In the genomic region with DNA sequence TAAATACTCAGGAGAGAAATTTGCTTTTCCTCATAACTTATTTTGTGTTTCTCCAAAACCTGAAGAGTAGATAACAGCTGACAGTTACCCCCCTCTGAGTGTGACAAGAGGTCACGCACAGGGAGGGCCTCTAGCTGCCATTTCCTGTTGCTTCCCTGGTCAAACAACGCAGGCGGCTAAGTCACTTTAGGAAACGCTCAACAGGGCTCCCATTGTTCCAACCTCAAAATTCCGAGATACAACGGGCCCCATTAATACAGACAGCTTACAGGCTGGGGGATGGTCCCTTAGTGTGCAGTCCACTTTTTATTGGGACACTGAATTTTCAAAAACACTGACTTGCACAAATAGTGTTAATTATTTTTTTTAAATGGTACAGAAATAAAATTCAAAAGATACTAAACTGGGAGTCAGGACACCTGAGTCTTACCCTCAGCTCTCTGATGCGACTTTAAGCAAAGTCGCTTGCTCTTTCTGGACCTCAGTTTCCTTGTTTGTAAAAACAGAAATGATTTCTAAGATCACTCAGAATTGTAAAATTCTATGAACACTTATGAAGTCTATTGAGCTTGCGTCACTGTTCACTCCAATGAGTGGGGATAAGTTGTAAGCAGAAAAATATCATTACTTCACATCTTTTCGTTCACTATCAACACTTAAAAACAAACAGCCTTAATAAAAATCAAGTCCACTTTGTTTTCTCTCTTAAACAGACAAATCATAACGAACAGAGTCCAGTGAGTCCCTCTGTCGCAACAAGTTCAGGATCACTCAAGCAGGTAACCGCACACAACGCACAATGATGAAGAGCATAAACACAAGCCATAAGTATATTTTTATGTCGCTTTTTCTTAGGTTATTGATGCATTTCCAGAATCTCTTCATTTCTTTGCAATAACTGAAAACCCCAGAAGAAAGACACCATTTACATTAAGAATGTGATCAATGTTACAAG, we compare ENCODE assay signal across 1 cellular context.
A peak's percentile ranks its signal among the peaks of the same experiment; 100 is the strongest.
TF ChIP-seq lines count a peak whose summit lies in the region.

No MANE protein-coding gene starts in this region.

TF ChIP-seq in HepG2, 621 proteins besides CTCF, POLR2A, EP300 and RAD21 (continued from another document and continues in another):
- TF ChIP-seq, protein P1, sequence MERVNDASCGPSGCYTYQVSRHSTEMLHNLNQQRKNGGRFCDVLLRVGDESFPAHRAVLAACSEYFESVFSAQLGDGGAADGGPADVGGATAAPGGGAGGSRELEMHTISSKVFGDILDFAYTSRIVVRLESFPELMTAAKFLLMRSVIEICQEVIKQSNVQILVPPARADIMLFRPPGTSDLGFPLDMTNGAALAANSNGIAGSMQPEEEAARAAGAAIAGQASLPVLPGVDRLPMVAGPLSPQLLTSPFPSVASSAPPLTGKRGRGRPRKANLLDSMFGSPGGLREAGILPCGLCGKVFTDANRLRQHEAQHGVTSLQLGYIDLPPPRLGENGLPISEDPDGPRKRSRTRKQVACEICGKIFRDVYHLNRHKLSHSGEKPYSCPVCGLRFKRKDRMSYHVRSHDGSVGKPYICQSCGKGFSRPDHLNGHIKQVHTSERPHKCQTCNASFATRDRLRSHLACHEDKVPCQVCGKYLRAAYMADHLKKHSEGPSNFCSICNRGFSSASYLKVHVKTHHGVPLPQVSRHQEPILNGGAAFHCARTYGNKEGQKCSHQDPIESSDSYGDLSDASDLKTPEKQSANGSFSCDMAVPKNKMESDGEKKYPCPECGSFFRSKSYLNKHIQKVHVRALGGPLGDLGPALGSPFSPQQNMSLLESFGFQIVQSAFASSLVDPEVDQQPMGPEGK (CRISPR knock-in tag; IDR thresholded peaks at IDR 0.05) = peak; percentile 89
- no peak for TF ChIP-seq ZNF180 (CRISPR knock-in tag; IDR thresholded peaks at IDR 0.05; ENCODE audit: borderline replicate concordance, low read depth)
- no peak for TF ChIP-seq ZNF607 (CRISPR knock-in tag; IDR thresholded peaks at IDR 0.05; ENCODE audit: borderline replicate concordance)
- TF ChIP-seq GATAD1 (CRISPR knock-in tag; IDR thresholded peaks at IDR 0.05) = 0 out of 2 replicates have a peak, but pooled peaks have one; percentile 52
- TF ChIP-seq SATB2 (CRISPR knock-in tag; IDR thresholded peaks at IDR 0.05) = no peak
- TF ChIP-seq GLI4 (CRISPR knock-in tag; IDR thresholded peaks at IDR 0.05; ENCODE audit: borderline replicate concordance) = no peak
- no peak for TF ChIP-seq ZFP62 (CRISPR knock-in tag; IDR thresholded peaks at IDR 0.05)
- no peak for TF ChIP-seq ZNF3 (CRISPR knock-in tag; IDR thresholded peaks at IDR 0.05)
- TF ChIP-seq, protein P2, sequence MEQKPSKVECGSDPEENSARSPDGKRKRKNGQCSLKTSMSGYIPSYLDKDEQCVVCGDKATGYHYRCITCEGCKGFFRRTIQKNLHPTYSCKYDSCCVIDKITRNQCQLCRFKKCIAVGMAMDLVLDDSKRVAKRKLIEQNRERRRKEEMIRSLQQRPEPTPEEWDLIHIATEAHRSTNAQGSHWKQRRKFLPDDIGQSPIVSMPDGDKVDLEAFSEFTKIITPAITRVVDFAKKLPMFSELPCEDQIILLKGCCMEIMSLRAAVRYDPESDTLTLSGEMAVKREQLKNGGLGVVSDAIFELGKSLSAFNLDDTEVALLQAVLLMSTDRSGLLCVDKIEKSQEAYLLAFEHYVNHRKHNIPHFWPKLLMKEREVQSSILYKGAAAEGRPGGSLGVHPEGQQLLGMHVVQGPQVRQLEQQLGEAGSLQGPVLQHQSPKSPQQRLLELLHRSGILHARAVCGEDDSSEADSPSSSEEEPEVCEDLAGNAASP (CRISPR knock-in tag; IDR thresholded peaks at IDR 0.05; ENCODE audit: borderline replicate concordance) = peak; percentile 94; the same call in 1 of the 2 replicates
- no peak for TF ChIP-seq PCBP2 (optimal IDR thresholded peaks at IDR 0.05; ENCODE audit: low read depth, low read length, poor library complexity, severe bottlenecking)
- peak; percentile 59; the same call in 1 of the 2 replicates for TF ChIP-seq BRD4 (CRISPR knock-in tag; IDR thresholded peaks at IDR 0.05)
- no peak for TF ChIP-seq ARNT2 (CRISPR knock-in tag; IDR thresholded peaks at IDR 0.05; ENCODE audit: low read depth)
- TF ChIP-seq ONECUT2 (CRISPR knock-in tag; IDR thresholded peaks at IDR 0.05) = no peak
- peak; percentile 51; the same call in 1 of the 2 replicates for TF ChIP-seq SP4 (CRISPR knock-in tag; IDR thresholded peaks at IDR 0.05)
- no peak for TF ChIP-seq ZNF34 (CRISPR knock-in tag; IDR thresholded peaks at IDR 0.05; ENCODE audit: borderline replicate concordance)
- peak; percentile 74; the same call in 1 of the 2 replicates for TF ChIP-seq TGIF2 (CRISPR knock-in tag; IDR thresholded peaks at IDR 0.05)
- TF ChIP-seq, protein P3, sequence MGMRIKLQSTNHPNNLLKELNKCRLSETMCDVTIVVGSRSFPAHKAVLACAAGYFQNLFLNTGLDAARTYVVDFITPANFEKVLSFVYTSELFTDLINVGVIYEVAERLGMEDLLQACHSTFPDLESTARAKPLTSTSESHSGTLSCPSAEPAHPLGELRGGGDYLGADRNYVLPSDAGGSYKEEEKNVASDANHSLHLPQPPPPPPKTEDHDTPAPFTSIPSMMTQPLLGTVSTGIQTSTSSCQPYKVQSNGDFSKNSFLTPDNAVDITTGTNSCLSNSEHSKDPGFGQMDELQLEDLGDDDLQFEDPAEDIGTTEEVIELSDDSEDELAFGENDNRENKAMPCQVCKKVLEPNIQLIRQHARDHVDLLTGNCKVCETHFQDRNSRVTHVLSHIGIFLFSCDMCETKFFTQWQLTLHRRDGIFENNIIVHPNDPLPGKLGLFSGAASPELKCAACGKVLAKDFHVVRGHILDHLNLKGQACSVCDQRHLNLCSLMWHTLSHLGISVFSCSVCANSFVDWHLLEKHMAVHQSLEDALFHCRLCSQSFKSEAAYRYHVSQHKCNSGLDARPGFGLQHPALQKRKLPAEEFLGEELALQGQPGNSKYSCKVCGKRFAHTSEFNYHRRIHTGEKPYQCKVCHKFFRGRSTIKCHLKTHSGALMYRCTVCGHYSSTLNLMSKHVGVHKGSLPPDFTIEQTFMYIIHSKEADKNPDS (CRISPR knock-in tag; IDR thresholded peaks at IDR 0.05) = no peak
- no peak for TF ChIP-seq U2AF1 (optimal IDR thresholded peaks at IDR 0.05; ENCODE audit: low read depth, low read length)
- TF ChIP-seq, protein P4, sequence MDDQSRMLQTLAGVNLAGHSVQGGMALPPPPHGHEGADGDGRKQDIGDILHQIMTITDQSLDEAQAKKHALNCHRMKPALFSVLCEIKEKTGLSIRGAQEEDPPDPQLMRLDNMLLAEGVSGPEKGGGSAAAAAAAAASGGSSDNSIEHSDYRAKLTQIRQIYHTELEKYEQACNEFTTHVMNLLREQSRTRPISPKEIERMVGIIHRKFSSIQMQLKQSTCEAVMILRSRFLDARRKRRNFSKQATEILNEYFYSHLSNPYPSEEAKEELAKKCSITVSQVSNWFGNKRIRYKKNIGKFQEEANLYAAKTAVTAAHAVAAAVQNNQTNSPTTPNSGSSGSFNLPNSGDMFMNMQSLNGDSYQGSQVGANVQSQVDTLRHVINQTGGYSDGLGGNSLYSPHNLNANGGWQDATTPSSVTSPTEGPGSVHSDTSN (CRISPR knock-in tag; IDR thresholded peaks at IDR 0.05; ENCODE audit: borderline replicate concordance) = no peak
- TF ChIP-seq, protein P5, sequence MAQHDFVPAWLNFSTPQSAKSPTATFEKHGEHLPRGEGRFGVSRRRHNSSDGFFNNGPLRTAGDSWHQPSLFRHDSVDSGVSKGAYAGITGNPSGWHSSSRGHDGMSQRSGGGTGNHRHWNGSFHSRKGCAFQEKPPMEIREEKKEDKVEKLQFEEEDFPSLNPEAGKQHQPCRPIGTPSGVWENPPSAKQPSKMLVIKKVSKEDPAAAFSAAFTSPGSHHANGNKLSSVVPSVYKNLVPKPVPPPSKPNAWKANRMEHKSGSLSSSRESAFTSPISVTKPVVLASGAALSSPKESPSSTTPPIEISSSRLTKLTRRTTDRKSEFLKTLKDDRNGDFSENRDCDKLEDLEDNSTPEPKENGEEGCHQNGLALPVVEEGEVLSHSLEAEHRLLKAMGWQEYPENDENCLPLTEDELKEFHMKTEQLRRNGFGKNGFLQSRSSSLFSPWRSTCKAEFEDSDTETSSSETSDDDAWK (CRISPR knock-in tag; IDR thresholded peaks at IDR 0.05) = no peak
- no peak for TF ChIP-seq TAF15 (IDR thresholded peaks at IDR 0.05; ENCODE audit: low read depth, low read length, poor library complexity, severe bottlenecking)
- no peak for TF ChIP-seq HHEX (CRISPR knock-in tag; IDR thresholded peaks at IDR 0.05)
- no peak for TF ChIP-seq RFX3 (CRISPR knock-in tag; IDR thresholded peaks at IDR 0.05)
- peak; percentile 61; the same call in 1 of the 2 replicates for TF ChIP-seq MIER3 (CRISPR knock-in tag; IDR thresholded peaks at IDR 0.05; ENCODE audit: borderline replicate concordance)
- TF ChIP-seq WIZ (CRISPR knock-in tag; IDR thresholded peaks at IDR 0.05) = no peak
- TF ChIP-seq, protein P6, sequence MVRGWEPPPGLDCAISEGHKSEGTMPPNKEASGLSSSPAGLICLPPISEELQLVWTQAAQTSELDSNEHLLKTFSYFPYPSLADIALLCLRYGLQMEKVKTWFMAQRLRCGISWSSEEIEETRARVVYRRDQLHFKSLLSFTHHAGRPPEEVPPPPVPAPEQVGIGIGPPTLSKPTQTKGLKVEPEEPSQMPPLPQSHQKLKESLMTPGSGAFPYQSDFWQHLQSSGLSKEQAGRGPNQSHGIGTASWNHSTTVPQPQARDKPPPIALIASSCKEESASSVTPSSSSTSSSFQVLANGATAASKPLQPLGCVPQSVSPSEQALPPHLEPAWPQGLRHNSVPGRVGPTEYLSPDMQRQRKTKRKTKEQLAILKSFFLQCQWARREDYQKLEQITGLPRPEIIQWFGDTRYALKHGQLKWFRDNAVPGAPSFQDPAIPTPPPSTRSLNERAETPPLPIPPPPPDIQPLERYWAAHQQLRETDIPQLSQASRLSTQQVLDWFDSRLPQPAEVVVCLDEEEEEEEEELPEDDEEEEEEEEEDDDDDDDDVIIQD (CRISPR knock-in tag; IDR thresholded peaks at IDR 0.05; ENCODE audit: low read depth) = peak; percentile 51; the same call in 1 of the 2 replicates
- TF ChIP-seq, protein P7, sequence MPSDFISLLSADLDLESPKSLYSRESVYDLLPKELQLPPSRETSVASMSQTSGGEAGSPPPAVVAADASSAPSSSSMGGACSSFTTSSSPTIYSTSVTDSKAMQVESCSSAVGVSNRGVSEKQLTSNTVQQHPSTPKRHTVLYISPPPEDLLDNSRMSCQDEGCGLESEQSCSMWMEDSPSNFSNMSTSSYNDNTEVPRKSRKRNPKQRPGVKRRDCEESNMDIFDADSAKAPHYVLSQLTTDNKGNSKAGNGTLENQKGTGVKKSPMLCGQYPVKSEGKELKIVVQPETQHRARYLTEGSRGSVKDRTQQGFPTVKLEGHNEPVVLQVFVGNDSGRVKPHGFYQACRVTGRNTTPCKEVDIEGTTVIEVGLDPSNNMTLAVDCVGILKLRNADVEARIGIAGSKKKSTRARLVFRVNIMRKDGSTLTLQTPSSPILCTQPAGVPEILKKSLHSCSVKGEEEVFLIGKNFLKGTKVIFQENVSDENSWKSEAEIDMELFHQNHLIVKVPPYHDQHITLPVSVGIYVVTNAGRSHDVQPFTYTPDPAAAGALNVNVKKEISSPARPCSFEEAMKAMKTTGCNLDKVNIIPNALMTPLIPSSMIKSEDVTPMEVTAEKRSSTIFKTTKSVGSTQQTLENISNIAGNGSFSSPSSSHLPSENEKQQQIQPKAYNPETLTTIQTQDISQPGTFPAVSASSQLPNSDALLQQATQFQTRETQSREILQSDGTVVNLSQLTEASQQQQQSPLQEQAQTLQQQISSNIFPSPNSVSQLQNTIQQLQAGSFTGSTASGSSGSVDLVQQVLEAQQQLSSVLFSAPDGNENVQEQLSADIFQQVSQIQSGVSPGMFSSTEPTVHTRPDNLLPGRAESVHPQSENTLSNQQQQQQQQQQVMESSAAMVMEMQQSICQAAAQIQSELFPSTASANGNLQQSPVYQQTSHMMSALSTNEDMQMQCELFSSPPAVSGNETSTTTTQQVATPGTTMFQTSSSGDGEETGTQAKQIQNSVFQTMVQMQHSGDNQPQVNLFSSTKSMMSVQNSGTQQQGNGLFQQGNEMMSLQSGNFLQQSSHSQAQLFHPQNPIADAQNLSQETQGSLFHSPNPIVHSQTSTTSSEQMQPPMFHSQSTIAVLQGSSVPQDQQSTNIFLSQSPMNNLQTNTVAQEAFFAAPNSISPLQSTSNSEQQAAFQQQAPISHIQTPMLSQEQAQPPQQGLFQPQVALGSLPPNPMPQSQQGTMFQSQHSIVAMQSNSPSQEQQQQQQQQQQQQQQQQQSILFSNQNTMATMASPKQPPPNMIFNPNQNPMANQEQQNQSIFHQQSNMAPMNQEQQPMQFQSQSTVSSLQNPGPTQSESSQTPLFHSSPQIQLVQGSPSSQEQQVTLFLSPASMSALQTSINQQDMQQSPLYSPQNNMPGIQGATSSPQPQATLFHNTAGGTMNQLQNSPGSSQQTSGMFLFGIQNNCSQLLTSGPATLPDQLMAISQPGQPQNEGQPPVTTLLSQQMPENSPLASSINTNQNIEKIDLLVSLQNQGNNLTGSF (CRISPR knock-in tag; IDR thresholded peaks at IDR 0.05) = no peak
- TF ChIP-seq ZNF569 (CRISPR knock-in tag; IDR thresholded peaks at IDR 0.05; ENCODE audit: borderline replicate concordance) = no peak
- peak; percentile 58; the same call in 1 of the 2 replicates for TF ChIP-seq ZNF430 (CRISPR knock-in tag; IDR thresholded peaks at IDR 0.05)
- peak; percentile 82 for TF ChIP-seq HNF4A (CRISPR knock-in tag; IDR thresholded peaks at IDR 0.05)
- TF ChIP-seq GABPA (IDR thresholded peaks at IDR 0.05; ENCODE audit: low read depth, low read length) = no peak
- TF ChIP-seq GABPA (CRISPR knock-in tag; IDR thresholded peaks at IDR 0.05; ENCODE audit: low read depth) = peak; percentile 73
- TF ChIP-seq, protein P8, sequence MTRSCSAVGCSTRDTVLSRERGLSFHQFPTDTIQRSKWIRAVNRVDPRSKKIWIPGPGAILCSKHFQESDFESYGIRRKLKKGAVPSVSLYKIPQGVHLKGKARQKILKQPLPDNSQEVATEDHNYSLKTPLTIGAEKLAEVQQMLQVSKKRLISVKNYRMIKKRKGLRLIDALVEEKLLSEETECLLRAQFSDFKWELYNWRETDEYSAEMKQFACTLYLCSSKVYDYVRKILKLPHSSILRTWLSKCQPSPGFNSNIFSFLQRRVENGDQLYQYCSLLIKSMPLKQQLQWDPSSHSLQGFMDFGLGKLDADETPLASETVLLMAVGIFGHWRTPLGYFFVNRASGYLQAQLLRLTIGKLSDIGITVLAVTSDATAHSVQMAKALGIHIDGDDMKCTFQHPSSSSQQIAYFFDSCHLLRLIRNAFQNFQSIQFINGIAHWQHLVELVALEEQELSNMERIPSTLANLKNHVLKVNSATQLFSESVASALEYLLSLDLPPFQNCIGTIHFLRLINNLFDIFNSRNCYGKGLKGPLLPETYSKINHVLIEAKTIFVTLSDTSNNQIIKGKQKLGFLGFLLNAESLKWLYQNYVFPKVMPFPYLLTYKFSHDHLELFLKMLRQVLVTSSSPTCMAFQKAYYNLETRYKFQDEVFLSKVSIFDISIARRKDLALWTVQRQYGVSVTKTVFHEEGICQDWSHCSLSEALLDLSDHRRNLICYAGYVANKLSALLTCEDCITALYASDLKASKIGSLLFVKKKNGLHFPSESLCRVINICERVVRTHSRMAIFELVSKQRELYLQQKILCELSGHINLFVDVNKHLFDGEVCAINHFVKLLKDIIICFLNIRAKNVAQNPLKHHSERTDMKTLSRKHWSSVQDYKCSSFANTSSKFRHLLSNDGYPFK (CRISPR knock-in tag; IDR thresholded peaks at IDR 0.05; ENCODE audit: borderline replicate concordance) = no peak
- no peak for TF ChIP-seq ZNF274 (CRISPR knock-in tag; IDR thresholded peaks at IDR 0.05)
- no peak for TF ChIP-seq ZNF562 (CRISPR knock-in tag; IDR thresholded peaks at IDR 0.05; ENCODE audit: borderline replicate concordance)
- no peak for TF ChIP-seq ZNF879 (CRISPR knock-in tag; IDR thresholded peaks at IDR 0.05)
- TF ChIP-seq TEAD3 (CRISPR knock-in tag; optimal IDR thresholded peaks at IDR 0.05; ENCODE audit: borderline replicate concordance) = peak; percentile 87
